In the genomic region with DNA sequence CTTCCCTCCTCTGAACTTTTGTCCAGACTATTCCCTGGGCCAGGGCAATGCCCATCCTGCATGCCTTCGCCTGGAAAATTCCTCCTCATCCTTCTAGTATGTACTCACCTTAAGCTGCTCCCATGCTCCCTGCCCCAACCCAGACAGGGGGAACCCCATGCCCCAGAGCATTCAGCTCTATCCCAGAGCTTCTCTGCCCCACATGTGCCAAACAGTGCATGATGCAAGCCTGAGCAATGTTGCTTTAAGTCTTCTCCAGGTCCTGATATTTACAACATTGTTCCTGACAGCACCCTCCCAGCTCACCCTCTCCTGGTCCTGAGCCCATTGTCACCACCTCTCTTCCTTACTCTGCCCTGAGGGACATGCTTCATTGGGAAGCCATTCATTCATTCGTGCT, we compare ENCODE assay signal across 24 cellular contexts. TPM values are rescaled to one million over a fixed set of nuclear protein-coding genes. Genes with fewer than 3 reads are reported as not detected.
DNase-seq lines count a peak whose midpoint lies in the region; ATAC-seq and TF ChIP-seq lines count a peak whose summit lies in the region.
"Had no signal": no experiment of that assay in that cellular context is flagged by ENCODE, and none has a peak within 500 bp of the region (broad histone marks: within the 10 kb centered on the region; RNA-seq: fewer than 3 reads in every experiment).

No MANE protein-coding gene starts in this region.

- peaks cover 5% of the 10 kb centered on the region for H3K4me1 Mint-ChIP-seq in Calu3 (ENCODE audit: low read depth, unreplicated experiment)
- H3K4me1 Mint-ChIP-seq: activated B cell treated with CpG ODN at 0.5 μM for 24 hours, immature natural killer cell, nephron progenitor cell had no signal

- H3K79me2 ChIP-seq in GM23248 (ENCODE audit: insufficient read depth), result no peaks in the 10 kb centered on the region
- H3K79me2 ChIP-seq in PC-3 (ENCODE audit: low read length), result no peaks in the 10 kb centered on the region

- H3K9me2 ChIP-seq in GM23248 (ENCODE audit: insufficient read depth) (no peaks in the 10 kb centered on the region), PC-3 (replicated peaks; ENCODE audit: low read length) (no peaks in the 10 kb centered on the region)

- H3K36me3 ChIP-seq in GM23248 (ENCODE audit: low read depth), result no peaks in the 10 kb centered on the region
- H3K36me3 ChIP-seq in PC-3 (ENCODE audit: low read depth, low read length), result no peaks in the 10 kb centered on the region

- H3K27ac Mint-ChIP-seq in Calu3 (ENCODE audit: unreplicated experiment), result peak overlapping the region; percentile 54
- H3K27ac Mint-ChIP-seq: activated B cell treated with CpG ODN at 0.5 μM for 24 hours; activated CD8-positive, alpha-beta T cell treated with anti-CD3 and anti-CD28 coated beads for 36 hours; activated T-cell treated with anti-CD3 and anti-CD28 coated beads, Interleukin-2, amount 50 U/mL, for 24 hours; endodermal cell; immature natural killer cell; nephron progenitor cell had no signal

- H3K4me2 ChIP-seq in GM23248 (ENCODE audit: unreplicated experiment) (no peak overlapping the region), PC-3 (ENCODE audit: low read length) (no peak overlapping the region)
- H3K4me2 ChIP-seq: smooth muscle cell had no signal

- H3K27me3 ChIP-seq in GM23248 (replicated peaks; ENCODE audit: insufficient read depth), result 0 out of 2 replicates have a peak, but pooled peaks cover 7% of the 10 kb centered on the region
- H3K27me3 ChIP-seq in PC-3 (ENCODE audit: low read length), result no peaks in the 10 kb centered on the region
- H3K27me3 ChIP-seq: stomach had no signal

- no peaks in the 10 kb centered on the region for H3F3A ChIP-seq in GM23248 (ENCODE audit: insufficient read depth)
- no peaks in the 10 kb centered on the region for H3F3A ChIP-seq in PC-3 (ENCODE audit: low read length, unreplicated experiment)

- no peak for DNase-seq in Calu3
- DNase-seq in GM23248, result peak; percentile 30
- peak; percentile 11 for DNase-seq in PC-3
- peak; percentile 8 to 56 for DNase-seq in erythroblast (lab: John Stamatoyannopoulos, UW)
- DNase-seq in activated effector memory CD4-positive, alpha-beta T cell treated with anti-CD3 and anti-CD28 coated beads, Interleukin-2, amount 50 U/mL, for 16 hours, result no peak
- DNase-seq in activated CD8-positive, alpha-beta memory T cell treated with anti-CD3 and anti-CD28 coated beads, Interleukin-2, amount 50 U/mL, for 48 hours, result no peak
- DNase-seq: activated B cell treated with CpG ODN at 0.5 μM for 24 hours; activated CD8-positive, alpha-beta T cell treated with anti-CD3 and anti-CD28 coated beads for 36 hours; activated T-cell treated with anti-CD3 and anti-CD28 coated beads, Interleukin-2, amount 50 U/mL, for 24 hours; AML-193; DND-41; endodermal cell; foreskin fibroblast; immature natural killer cell; left ventricle myocardium superior; nephron progenitor cell; stimulated activated CD4-positive, alpha-beta T cell treated with anti-CD3 and anti-CD28 coated beads, Interleukin-2, amount 100 ng/mL, for 48 hours; stomach; trophoblast cell had no signal

- H2AFZ ChIP-seq in GM23248 (peak overlapping the region; percentile 57; the same call in 1 of the 2 replicates), PC-3 (ENCODE audit: low read length) (no peak overlapping the region)

- no peak for ATAC-seq in PC-3
- ATAC-seq in HG03108 (IDR thresholded peaks at IDR 0.05; ENCODE audit: unreplicated experiment), result no peak
- ATAC-seq: activated CD8-positive, alpha-beta T cell treated with anti-CD3 and anti-CD28 coated beads for 36 hours; activated naive CD4-positive, alpha-beta T cell treated with anti-CD3 and anti-CD28 coated beads, Interleukin-2, amount 50 U/mL, for 72 hours; left ventricle myocardium superior; Panc1 had no signal

- peaks cover 32% of the 10 kb centered on the region for H3K27me3 Mint-ChIP-seq in Calu3 (ENCODE audit: unreplicated experiment)

- no peak for TF ChIP-seq POLR2A in erythroblast (IDR thresholded peaks at IDR 0.05; ENCODE audit: low read length)

- BruUV-seq in Calu3 (replicated peaks; lab: Mats Ljungman, UMichigan), result no TSS peak
- BruUV-seq in PC-3 (replicated peaks; lab: Mats Ljungman, UMichigan), result no TSS peak

- H3K9ac ChIP-seq in GM23248 (no peak overlapping the region), PC-3 (ENCODE audit: low read length) (no peak overlapping the region)

- WGBS in GM23248 (ENCODE audit: low coverage in 1 of 2, low lambda C conversion rate in 2 of 2, missing lambda C conversion rate in 2 of 2), 2 experiments, result 32 to 40% methylated on average over 2 of the region's 2 CpGs

- H3K27ac ChIP-seq in GM23248 (no peak overlapping the region), PC-3 (ENCODE audit: low read length) (no peak overlapping the region)
- H3K27ac ChIP-seq: stomach had no signal

- peaks cover 3% of the 10 kb centered on the region for H3K9me3 Mint-ChIP-seq in Calu3 (ENCODE audit: low read depth, unreplicated experiment)
- H3K9me3 Mint-ChIP-seq: activated T-cell treated with anti-CD3 and anti-CD28 coated beads, Interleukin-2, amount 50 U/mL, for 24 hours had no signal

- POLR2A ChIA-PET in PC-3 (lab: Charles Lee; ENCODE audit: unreplicated experiment), result interaction anchor here (0.5 to 0.6 kb wide), 2 partner anchors 188 to 412 kb away, joined by 3 read pairs; no protein-coding TSS in a partner anchor

- in situ Hi-C loops in GM23248 (cut with MboI), result no loop called here

- intact Hi-C loops in Calu3 (cut with micrococcal nuclease; ENCODE audit: unreplicated experiment) (no loop called here), PC-3 (cut with micrococcal nuclease) (no loop called here)

- H3K4me3 ChIP-seq in GM23248, result no peak overlapping the region
- H3K4me3 ChIP-seq in PC-3 (ENCODE audit: low read length), result no peak overlapping the region
- H3K4me3 ChIP-seq: smooth muscle cell, stomach had no signal

- no peak for TF ChIP-seq CTCF in Calu3 (IDR thresholded peaks at IDR 0.05; ENCODE audit: unreplicated experiment)
- no peak for TF ChIP-seq CTCF in PC-3 (conservative IDR thresholded peaks at IDR 0.05; ENCODE audit: low read depth, low read length)

- H3K4me1 ChIP-seq in GM23248 (ENCODE audit: insufficient read depth) (no peaks in the 10 kb centered on the region), PC-3 (ENCODE audit: insufficient read depth, low read length) (no peaks in the 10 kb centered on the region)

- no peaks in the 10 kb centered on the region for H3K36me3 Mint-ChIP-seq in Calu3 (ENCODE audit: insufficient read depth, unreplicated experiment)
- H3K36me3 Mint-ChIP-seq: immature natural killer cell had no signal

- H3K4me3 Mint-ChIP-seq in Calu3 (ENCODE audit: low read depth, unreplicated experiment), result no peak overlapping the region
- H3K4me3 Mint-ChIP-seq: activated B cell treated with CpG ODN at 0.5 μM for 24 hours; activated CD8-positive, alpha-beta T cell treated with anti-CD3 and anti-CD28 coated beads for 36 hours; activated T-cell treated with anti-CD3 and anti-CD28 coated beads, Interleukin-2, amount 50 U/mL, for 24 hours; endodermal cell; immature natural killer cell; nephron progenitor cell had no signal

- H4K20me1 ChIP-seq in GM23248 (ENCODE audit: insufficient read depth) (no peaks in the 10 kb centered on the region), PC-3 (ENCODE audit: low read length) (no peaks in the 10 kb centered on the region)

- CTCF ChIA-PET in Calu3 (lab: Charles Lee) (interaction anchor here (1.1 kb wide), 1 partner anchor 26 kb away, joined by 4 read pairs; no protein-coding TSS in a partner anchor), PC-3 (lab: Charles Lee) (no interaction called here)

- H3K9me3 ChIP-seq in GM23248 (ENCODE audit: low read depth), result no peaks in the 10 kb centered on the region
- H3K9me3 ChIP-seq in PC-3 (ENCODE audit: low read length), result no peaks in the 10 kb centered on the region

RNA-seq across cellular contexts. Expression of a gene that starts 23.3 kb away (rescaled TPM):
- total RNA-seq in Calu3 (2022) (not detected in 2 replicates), PC-3 (2014; rRNA removed) (not detected in 2 replicates)
- total RNA-seq in GM23248 (2014; rRNA removed; shearing (Covaris generic)), result not detected in 2 replicates
- polyA plus RNA-seq in GM23248 (2016; fragmentation: Nextera tagmentation; extraction: Ambion mirVana), result not detected in 2 replicates
- total RNA-seq: activated B cell treated with CpG ODN at 0.5 μM for 24 hours, left ventricle myocardium superior, posterior vena cava had no signal
- polyA plus RNA-seq: immature natural killer cell had no signal

Comparison
In these comparisons a context has a peak if more than half of its experiments do, and no peak if none do; other contexts are left out.
1. DNase-seq: peak in GM23248 (single experiment), PC-3 (single experiment) and erythroblast (2 of 2); none in Calu3 (single experiment), activated effector memory CD4-positive, alpha-beta T cell treated with anti-CD3 and anti-CD28 coated beads, Interleukin-2, amount 50 U/mL, for 16 hours (single experiment) and activated CD8-positive, alpha-beta memory T cell treated with anti-CD3 and anti-CD28 coated beads, Interleukin-2, amount 50 U/mL, for 48 hours (single experiment).